Comparison of ENCODE assay signal across 9 cellular contexts in genomic region chr12:26939953-26940352, GRCh38. TPM values are rescaled to one million over a fixed set of nuclear protein-coding genes. Genes with fewer than 3 reads are reported as not detected.
DNase-seq lines count a peak whose midpoint lies in the region; ATAC-seq and TF ChIP-seq lines count a peak whose summit lies in the region.
"Had no signal": no experiment of that assay in that cellular context is flagged by ENCODE, and none has a peak within 500 bp of the region (broad histone marks: within the 10 kb centered on the region; RNA-seq: fewer than 3 reads in every experiment).

No MANE protein-coding gene starts in this region.

- no peak for TF ChIP-seq POLR2A in breast epithelium (IDR thresholded peaks at IDR 0.05)

- H3K27me3 Mint-ChIP-seq in CD4-positive, CD25-positive, alpha-beta regulatory T cell, result no peaks in the 10 kb centered on the region
- no peaks in the 10 kb centered on the region for H3K27me3 Mint-ChIP-seq in neural crest cell (ENCODE audit: low read depth)

- H3K27ac Mint-ChIP-seq in CD4-positive, CD25-positive, alpha-beta regulatory T cell, result peak overlapping the region in 2 of 3 donors; percentile 94 to 98
- no peak overlapping the region for H3K27ac Mint-ChIP-seq in neural crest cell (ENCODE audit: unreplicated experiment)

- H3K9me3 ChIP-seq in CD4-positive, CD25-positive, alpha-beta regulatory T cell (ENCODE audit: control insufficient read depth in 2 of 2, low read length in 2 of 2), result no peaks in the 10 kb centered on the region
- H3K9me3 ChIP-seq in breast epithelium, result no peaks in the 10 kb centered on the region

- H3K4me1 Mint-ChIP-seq in CD4-positive, CD25-positive, alpha-beta regulatory T cell, result peaks cover 40 to 72% (median 56%) of the 10 kb centered on the region in 4 donors
- peaks cover 54% of the 10 kb centered on the region for H3K4me1 Mint-ChIP-seq in neural crest cell

- intact Hi-C loops in breast epithelium (cut with DNase I; ENCODE audit: low total_unique reads), result no loop called here

- no peak for TF ChIP-seq CTCF in breast epithelium (IDR thresholded peaks at IDR 0.05)
- TF ChIP-seq CTCF in neural crest cell (conservative IDR thresholded peaks at IDR 0.05), result no peak

- peak overlapping the region; percentile 94 to 98 (median 96) for H3K4me3 Mint-ChIP-seq in CD4-positive, CD25-positive, alpha-beta regulatory T cell
- peak overlapping the region; percentile 99 for H3K4me3 Mint-ChIP-seq in neural crest cell

- no peak for DNase-seq in CD4-positive, CD25-positive, alpha-beta regulatory T cell
- DNase-seq in Kasumi-1 (lab: John Stamatoyannopoulos, UW) (peak; percentile 13 to 41), breast epithelium (ENCODE audit: low spot score in 2 of 2) (no peak), neural crest cell (ENCODE audit: low read depth, low spot score) (no peak), kidney glomerular epithelial cell (lab: John Stamatoyannopoulos, UW) (no peak), OCI-M2 (lab: John Stamatoyannopoulos, UW; ENCODE audit: unreplicated experiment) (no peak), ureter (ENCODE audit: low spot score) (no peak)
- DNase-seq: NCI-H2171 had no signal

- H3K27ac ChIP-seq in CD4-positive, CD25-positive, alpha-beta regulatory T cell (ENCODE audit: insufficient read depth, low read length, poor library complexity, severe bottlenecking), result peak overlapping the region; percentile 99
- no peak overlapping the region for H3K27ac ChIP-seq in breast epithelium

- H3K27me3 ChIP-seq in CD4-positive, CD25-positive, alpha-beta regulatory T cell (ENCODE audit: control insufficient read depth, insufficient read depth, low read length), result no peaks in the 10 kb centered on the region
- H3K27me3 ChIP-seq in breast epithelium, result no peaks in the 10 kb centered on the region

- H3K4me1 ChIP-seq in CD4-positive, CD25-positive, alpha-beta regulatory T cell (ENCODE audit: control insufficient read depth, insufficient read depth, low read length, poor library complexity, severe bottlenecking), result peaks cover 77% of the 10 kb centered on the region
- peaks cover 0 to 10% of the 10 kb centered on the region in 2 donors for H3K4me1 ChIP-seq in breast epithelium

- H3K36me3 Mint-ChIP-seq in CD4-positive, CD25-positive, alpha-beta regulatory T cell, result peaks cover 6% of the 10 kb centered on the region
- H3K36me3 Mint-ChIP-seq in neural crest cell (ENCODE audit: low read depth), result peaks cover 16% of the 10 kb centered on the region

- H3K9me3 Mint-ChIP-seq in CD4-positive, CD25-positive, alpha-beta regulatory T cell, result peaks cover 0 to 4% (median 0%) of the 10 kb centered on the region in 7 donors
- peaks cover 3% of the 10 kb centered on the region for H3K9me3 Mint-ChIP-seq in neural crest cell

- peak overlapping the region; percentile 99 for H3K4me3 ChIP-seq in CD4-positive, CD25-positive, alpha-beta regulatory T cell (ENCODE audit: low read depth, low read length)
- H3K4me3 ChIP-seq in breast epithelium, result peak overlapping the region; percentile 85 to 97 (median 95)

- H3K36me3 ChIP-seq in CD4-positive, CD25-positive, alpha-beta regulatory T cell (ENCODE audit: control insufficient read depth, insufficient read depth, low read length), result peaks cover 2% of the 10 kb centered on the region
- H3K36me3 ChIP-seq in breast epithelium, result no peaks in the 10 kb centered on the region

- no peak for ATAC-seq in CD4-positive, CD25-positive, alpha-beta regulatory T cell (ENCODE audit: low read depth in 2 of 2)
- no peak for ATAC-seq in HG02678 (IDR thresholded peaks at IDR 0.05; ENCODE audit: unreplicated experiment)

RNA-seq across cellular contexts. Expression of gene FGFR1OP2, which starts 1.7 kb away (rescaled TPM):
- 64.0 TPM for total RNA-seq in CD4-positive, CD25-positive, alpha-beta regulatory T cell
- polyA plus RNA-seq in CD4-positive, CD25-positive, alpha-beta regulatory T cell, result 100 to 1,000 TPM; 108 to 128 (median 121) TPM
- 100 to 1,000 TPM in 1 of 3 donors, 10 to 100 TPM in 2; 87.8 to 111 (median 92.5) TPM for total RNA-seq in breast epithelium
- total RNA-seq in neural crest cell, result 43.2 and 44.1 TPM in 2 replicates
- total RNA-seq in ureter, result 36.5 TPM

RNA-seq across cellular contexts. Expression of gene INTS13, which starts 2.2 kb away (rescaled TPM):
- 28.8 TPM for total RNA-seq in CD4-positive, CD25-positive, alpha-beta regulatory T cell
- 10 to 100 TPM; 29.6 to 42.5 (median 35.9) TPM for polyA plus RNA-seq in CD4-positive, CD25-positive, alpha-beta regulatory T cell
- 10 to 100 TPM; 20.6 to 23.1 (median 21.9) TPM for total RNA-seq in breast epithelium
- total RNA-seq in neural crest cell, result 30.6 and 30.7 TPM in 2 replicates
- total RNA-seq in ureter, result 19.6 TPM

Comparison
In these comparisons a context has a peak if more than half of its experiments do, and no peak if none do; other contexts are left out.
1. DNase-seq: peak in Kasumi-1 (2 of 2); none in CD4-positive, CD25-positive, alpha-beta regulatory T cell (0 of 3), breast epithelium (0 of 2), neural crest cell (single experiment), kidney glomerular epithelial cell (single experiment), OCI-M2 (single experiment) and ureter (single experiment).